In the genomic region with DNA sequence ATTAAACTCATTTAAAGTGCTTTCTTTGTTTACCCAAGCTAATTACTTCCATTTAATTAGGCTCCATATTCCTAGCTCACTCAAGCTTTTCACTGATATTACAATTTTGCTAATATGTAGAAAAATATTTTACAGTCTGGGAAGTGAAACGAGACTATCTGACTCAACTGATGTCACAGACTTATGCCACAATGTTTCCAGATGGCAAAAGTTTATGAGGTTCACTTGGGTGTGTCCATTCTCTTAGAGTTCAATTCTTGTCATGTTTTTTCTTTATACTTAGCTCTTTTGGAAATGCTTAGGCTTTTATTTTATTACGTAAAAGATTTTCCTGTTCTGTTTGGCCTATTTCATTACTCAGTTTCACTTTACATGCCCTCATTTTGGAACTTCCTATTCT, we compare ENCODE assay signal across 18 cellular contexts. TPM values are rescaled to one million over a fixed set of nuclear protein-coding genes. Genes with fewer than 3 reads are reported as not detected.
"Had no signal": no experiment of that assay in that cellular context is flagged by ENCODE, and none has a peak within 500 bp of the region (broad histone marks: within the 10 kb centered on the region; RNA-seq: fewer than 3 reads in every experiment).

No MANE protein-coding gene starts in this region.

- DNase-seq: activated CD4-positive, alpha-beta memory T cell treated with anti-CD3 and anti-CD28 coated beads for 36 hours; activated CD4-positive, alpha-beta T cell treated with anti-CD3 and anti-CD28 coated beads for 1 hour; activated effector memory CD4-positive, alpha-beta T cell treated with anti-CD3 and anti-CD28 coated beads, Interleukin-2, amount 50 U/mL, for 16 hours; activated T-cell treated with anti-CD3 and anti-CD28 coated beads, Interleukin-2, amount 50 U/mL, for 4 hours; amniotic stem cell; body of pancreas; effector memory CD8-positive, alpha-beta T cell; erythroblast; left colon; mammary epithelial cell; mucosa of descending colon; natural killer cell; nucleus accumbens; stimulated activated CD4-positive, alpha-beta T cell treated with anti-CD3 and anti-CD28 coated beads, Interleukin-4, amount 100 ng/mL, for 4 hours; stomach had no signal

- ATAC-seq: activated naive CD4-positive, alpha-beta T cell treated with anti-CD3 and anti-CD28 coated beads, Interleukin-2, amount 50 U/mL, for 72 hours; activated T-cell treated with anti-CD3 and anti-CD28 coated beads, Interleukin-2, amount 50 U/mL, for 4 hours; body of pancreas; effector memory CD8-positive, alpha-beta T cell; left colon; mucosa of descending colon; natural killer cell had no signal

- H3K4me3 ChIP-seq: body of pancreas, mucosa of descending colon, stomach, tibial nerve had no signal

- H3K36me3 ChIP-seq: stomach, tibial nerve had no signal

- H3K9me3 ChIP-seq: body of pancreas, mucosa of descending colon, stomach, tibial nerve had no signal

- H3K27ac ChIP-seq: body of pancreas, stomach had no signal

RNA-seq across cellular contexts. Expression of a gene that starts 2.2 kb away (rescaled TPM):
- total RNA-seq: activated CD4-positive, alpha-beta memory T cell treated with anti-CD3 and anti-CD28 coated beads for 36 hours; activated naive CD4-positive, alpha-beta T cell treated with anti-CD3 and anti-CD28 coated beads, Interleukin-2, amount 50 U/mL, for 72 hours; activated T-cell treated with anti-CD3 and anti-CD28 coated beads, Interleukin-2, amount 50 U/mL, for 4 hours; fibroblast of villous mesenchyme; mammary epithelial cell; natural killer cell had no signal
